ENCODE assay signal across 18 cellular contexts in the genomic region with DNA sequence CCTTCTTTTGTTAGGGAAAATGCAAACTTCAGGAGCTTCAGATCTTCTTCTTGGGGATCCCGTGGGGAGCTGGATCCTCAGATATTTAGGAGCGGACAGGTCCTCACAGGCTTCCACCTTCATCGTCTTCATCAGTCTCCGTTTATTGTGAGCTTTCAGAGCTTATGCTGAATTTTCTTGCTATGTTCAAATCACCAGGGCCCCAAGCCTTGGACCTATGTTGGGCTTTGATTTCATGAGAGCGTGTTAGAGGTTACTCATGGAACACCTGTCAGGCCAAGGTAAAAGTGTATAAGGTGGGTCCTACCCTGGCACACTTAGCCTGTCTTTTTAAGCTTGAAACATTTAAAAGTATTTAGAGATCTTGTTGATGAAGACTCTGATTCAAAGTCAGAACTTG.
A peak's percentile ranks its signal among the peaks of the same experiment; 100 is the strongest.
DNase-seq lines count a peak whose midpoint lies in the region; ATAC-seq and TF ChIP-seq lines count a peak whose summit lies in the region.
"Had no signal": no experiment of that assay in that cellular context is flagged by ENCODE, and none has a peak within 500 bp of the region (broad histone marks: within the 10 kb centered on the region; RNA-seq: fewer than 3 reads in every experiment).

No MANE protein-coding gene starts in this region.

- peaks cover 7% of the 10 kb centered on the region; the same call in 1 of the 2 replicates for H3F3A ChIP-seq in Loucy (ENCODE audit: low read depth)

- ATAC-seq in Right ventricle myocardium inferior, result no peak
- ATAC-seq in gastrocnemius medialis, result peak; percentile 50 to 61
- ATAC-seq in SK-N-SH treated with all-trans-retinoic acid at 6 μM for 48 hours, result no peak
- ATAC-seq in HG02885 (IDR thresholded peaks at IDR 0.05; ENCODE audit: poor library complexity, unreplicated experiment), result no peak
- ATAC-seq: K562, PC-3 had no signal

- H3K4me2 ChIP-seq in Loucy (ENCODE audit: low read depth, low read length, poor library complexity, severe bottlenecking), result peak overlapping the region; percentile 75

- H3K79me2 ChIP-seq in Loucy (ENCODE audit: insufficient read depth, low read length), result peaks cover 6% of the 10 kb centered on the region; the same call in 1 of the 2 replicates

- DNase-seq in right atrium auricular region (ENCODE audit: low spot score), result peak; percentile 51
- no peak for DNase-seq in Right ventricle myocardium inferior (ENCODE audit: missing footprints)
- peak; percentile 57 for DNase-seq in coronary artery (ENCODE audit: low spot score)
- DNase-seq in gastrocnemius medialis, result no peak
- no peak for DNase-seq in NCI-H345 (lab: John Stamatoyannopoulos, UW)
- DNase-seq: Caco-2, DND-41, GM23248, H9, HFFc6, NCI-H1436 treated with DMSO at 0.1 percent for 48 hours, NCI-H1930, PC-3 had no signal

- H3K36me3 ChIP-seq in right atrium auricular region, result no peaks in the 10 kb centered on the region
- H3K36me3 ChIP-seq in Loucy (ENCODE audit: insufficient read depth, low read length), result peaks cover 6% of the 10 kb centered on the region; the same call in 1 of the 2 replicates
- H3K36me3 ChIP-seq in gastrocnemius medialis, result no peaks in the 10 kb centered on the region

- no peaks in the 10 kb centered on the region for H3K9me2 ChIP-seq in Loucy (replicated peaks; ENCODE audit: low read depth, low read length)

- TF ChIP-seq CTCF in right atrium auricular region (IDR thresholded peaks at IDR 0.05) (no peak), Loucy (conservative IDR thresholded peaks at IDR 0.05; ENCODE audit: low read length) (no peak), coronary artery (IDR thresholded peaks at IDR 0.05) (no peak), gastrocnemius medialis (IDR thresholded peaks at IDR 0.05 in 4 of 5, conservative IDR thresholded peaks at IDR 0.05 in 1 of 5) (no peak)

- H3K27me3 ChIP-seq in right atrium auricular region, result no peaks in the 10 kb centered on the region
- H3K27me3 ChIP-seq in Loucy (ENCODE audit: insufficient read depth, low read length, poor library complexity, severe bottlenecking), result no peaks in the 10 kb centered on the region
- no peaks in the 10 kb centered on the region for H3K27me3 ChIP-seq in gastrocnemius medialis

- H3K27ac ChIP-seq in right atrium auricular region (peak overlapping the region; percentile 48 to 53), coronary artery (peak overlapping the region in 1 of 2 donors; percentile 5), gastrocnemius medialis (peak overlapping the region; percentile 86 to 96 (median 89))
- H3K27ac ChIP-seq: GM23248, SK-N-MC had no signal

- no peaks in the 10 kb centered on the region for H4K20me1 ChIP-seq in Loucy (ENCODE audit: insufficient read depth, low read length, poor library complexity, severe bottlenecking)

- no peak overlapping the region for H3K4me3 ChIP-seq in right atrium auricular region
- peak overlapping the region; percentile 45 for H3K4me3 ChIP-seq in Loucy (ENCODE audit: low read length, poor library complexity, severe bottlenecking)
- H3K4me3 ChIP-seq in coronary artery, result no peak overlapping the region
- H3K4me3 ChIP-seq in gastrocnemius medialis, result no peak overlapping the region
- H3K4me3 ChIP-seq: GM23248, K562, SK-N-MC had no signal

- in situ Hi-C loops in gastrocnemius medialis (cut with MboI; ENCODE audit: low sequenced_read_pairs in 4 of 4), result no loop called here

- intact Hi-C loops in Right ventricle myocardium inferior (cut with DNase I), result no loop called here
- intact Hi-C loops in gastrocnemius medialis (cut with DNase I; ENCODE audit: low total_unique reads), result loop anchor here (1.0 kb wide), 1 partner anchor 13 kb away; no protein-coding TSS in a partner anchor

- no peak for TF ChIP-seq POLR2A in gastrocnemius medialis (IDR thresholded peaks at IDR 0.05)

- peaks cover 0 to 3% of the 10 kb centered on the region in 2 donors for H3K9me3 ChIP-seq in right atrium auricular region
- peaks cover 6% of the 10 kb centered on the region; the same call in 1 of the 2 replicates for H3K9me3 ChIP-seq in Loucy (ENCODE audit: insufficient read depth, low read depth, low read length)
- no peaks in the 10 kb centered on the region for H3K9me3 ChIP-seq in gastrocnemius medialis
- H3K9me3 ChIP-seq: Caco-2 had no signal

- no peak overlapping the region for H2AFZ ChIP-seq in Loucy (ENCODE audit: low read length)
- H2AFZ ChIP-seq: GM23248 had no signal

- peaks cover 0 to 9% of the 10 kb centered on the region in 2 donors for H3K4me1 ChIP-seq in right atrium auricular region
- peaks cover 56% of the 10 kb centered on the region for H3K4me1 ChIP-seq in Loucy (ENCODE audit: insufficient read depth, low read length, poor library complexity, severe bottlenecking)
- H3K4me1 ChIP-seq in gastrocnemius medialis, result peaks cover 57 to 59% of the 10 kb centered on the region in 2 donors
- H3K4me1 ChIP-seq: Caco-2 had no signal

- peak overlapping the region; percentile 73 for H3K9ac ChIP-seq in Loucy (ENCODE audit: low read depth, low read length, poor library complexity, severe bottlenecking)
- H3K9ac ChIP-seq: GM23248 had no signal

TF ChIP-seq in SK-N-SH treated with all-trans-retinoic acid at 6 μM for 48 hours, 23 proteins besides CTCF, POLR2A, EP300 and RAD21:
- TF ChIP-seq CSDC2 (CRISPR knock-in tag; IDR thresholded peaks at IDR 0.05) (no peak), BACH2 (CRISPR knock-in tag; IDR thresholded peaks at IDR 0.05; ENCODE audit: borderline replicate concordance) (no peak), ZNF8 (CRISPR knock-in tag; IDR thresholded peaks at IDR 0.05) (no peak), ZFP30 (CRISPR knock-in tag; IDR thresholded peaks at IDR 0.05) (no peak), ZNF70 (CRISPR knock-in tag; IDR thresholded peaks at IDR 0.05) (no peak), SNAI2 (CRISPR knock-in tag; IDR thresholded peaks at IDR 0.05) (no peak), ZNF565 (CRISPR knock-in tag; conservative IDR thresholded peaks at IDR 0.05; ENCODE audit: low read depth) (no peak), RARB (CRISPR knock-in tag; IDR thresholded peaks at IDR 0.05) (no peak), TOX (CRISPR knock-in tag; IDR thresholded peaks at IDR 0.05; ENCODE audit: borderline replicate concordance) (no peak), GLIS3 (CRISPR knock-in tag; IDR thresholded peaks at IDR 0.05) (no peak), ARNTL (CRISPR knock-in tag; IDR thresholded peaks at IDR 0.05; ENCODE audit: borderline replicate concordance, low read depth) (no peak)
- TF ChIP-seq, protein P1, sequence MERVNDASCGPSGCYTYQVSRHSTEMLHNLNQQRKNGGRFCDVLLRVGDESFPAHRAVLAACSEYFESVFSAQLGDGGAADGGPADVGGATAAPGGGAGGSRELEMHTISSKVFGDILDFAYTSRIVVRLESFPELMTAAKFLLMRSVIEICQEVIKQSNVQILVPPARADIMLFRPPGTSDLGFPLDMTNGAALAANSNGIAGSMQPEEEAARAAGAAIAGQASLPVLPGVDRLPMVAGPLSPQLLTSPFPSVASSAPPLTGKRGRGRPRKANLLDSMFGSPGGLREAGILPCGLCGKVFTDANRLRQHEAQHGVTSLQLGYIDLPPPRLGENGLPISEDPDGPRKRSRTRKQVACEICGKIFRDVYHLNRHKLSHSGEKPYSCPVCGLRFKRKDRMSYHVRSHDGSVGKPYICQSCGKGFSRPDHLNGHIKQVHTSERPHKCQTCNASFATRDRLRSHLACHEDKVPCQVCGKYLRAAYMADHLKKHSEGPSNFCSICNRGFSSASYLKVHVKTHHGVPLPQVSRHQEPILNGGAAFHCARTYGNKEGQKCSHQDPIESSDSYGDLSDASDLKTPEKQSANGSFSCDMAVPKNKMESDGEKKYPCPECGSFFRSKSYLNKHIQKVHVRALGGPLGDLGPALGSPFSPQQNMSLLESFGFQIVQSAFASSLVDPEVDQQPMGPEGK (CRISPR knock-in tag; IDR thresholded peaks at IDR 0.05; ENCODE audit: borderline replicate concordance), result no peak
- TF ChIP-seq, protein P2, sequence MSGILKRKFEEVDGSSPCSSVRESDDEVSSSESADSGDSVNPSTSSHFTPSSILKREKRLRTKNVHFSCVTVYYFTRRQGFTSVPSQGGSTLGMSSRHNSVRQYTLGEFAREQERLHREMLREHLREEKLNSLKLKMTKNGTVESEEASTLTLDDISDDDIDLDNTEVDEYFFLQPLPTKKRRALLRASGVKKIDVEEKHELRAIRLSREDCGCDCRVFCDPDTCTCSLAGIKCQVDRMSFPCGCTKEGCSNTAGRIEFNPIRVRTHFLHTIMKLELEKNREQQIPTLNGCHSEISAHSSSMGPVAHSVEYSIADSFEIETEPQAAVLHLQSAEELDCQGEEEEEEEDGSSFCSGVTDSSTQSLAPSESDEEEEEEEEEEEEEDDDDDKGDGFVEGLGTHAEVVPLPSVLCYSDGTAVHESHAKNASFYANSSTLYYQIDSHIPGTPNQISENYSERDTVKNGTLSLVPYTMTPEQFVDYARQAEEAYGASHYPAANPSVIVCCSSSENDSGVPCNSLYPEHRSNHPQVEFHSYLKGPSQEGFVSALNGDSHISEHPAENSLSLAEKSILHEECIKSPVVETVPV (CRISPR knock-in tag; IDR thresholded peaks at IDR 0.05), result no peak
- TF ChIP-seq, protein P3, sequence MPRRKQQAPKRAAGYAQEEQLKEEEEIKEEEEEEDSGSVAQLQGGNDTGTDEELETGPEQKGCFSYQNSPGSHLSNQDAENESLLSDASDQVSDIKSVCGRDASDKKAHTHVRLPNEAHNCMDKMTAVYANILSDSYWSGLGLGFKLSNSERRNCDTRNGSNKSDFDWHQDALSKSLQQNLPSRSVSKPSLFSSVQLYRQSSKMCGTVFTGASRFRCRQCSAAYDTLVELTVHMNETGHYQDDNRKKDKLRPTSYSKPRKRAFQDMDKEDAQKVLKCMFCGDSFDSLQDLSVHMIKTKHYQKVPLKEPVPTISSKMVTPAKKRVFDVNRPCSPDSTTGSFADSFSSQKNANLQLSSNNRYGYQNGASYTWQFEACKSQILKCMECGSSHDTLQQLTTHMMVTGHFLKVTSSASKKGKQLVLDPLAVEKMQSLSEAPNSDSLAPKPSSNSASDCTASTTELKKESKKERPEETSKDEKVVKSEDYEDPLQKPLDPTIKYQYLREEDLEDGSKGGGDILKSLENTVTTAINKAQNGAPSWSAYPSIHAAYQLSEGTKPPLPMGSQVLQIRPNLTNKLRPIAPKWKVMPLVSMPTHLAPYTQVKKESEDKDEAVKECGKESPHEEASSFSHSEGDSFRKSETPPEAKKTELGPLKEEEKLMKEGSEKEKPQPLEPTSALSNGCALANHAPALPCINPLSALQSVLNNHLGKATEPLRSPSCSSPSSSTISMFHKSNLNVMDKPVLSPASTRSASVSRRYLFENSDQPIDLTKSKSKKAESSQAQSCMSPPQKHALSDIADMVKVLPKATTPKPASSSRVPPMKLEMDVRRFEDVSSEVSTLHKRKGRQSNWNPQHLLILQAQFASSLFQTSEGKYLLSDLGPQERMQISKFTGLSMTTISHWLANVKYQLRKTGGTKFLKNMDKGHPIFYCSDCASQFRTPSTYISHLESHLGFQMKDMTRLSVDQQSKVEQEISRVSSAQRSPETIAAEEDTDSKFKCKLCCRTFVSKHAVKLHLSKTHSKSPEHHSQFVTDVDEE (CRISPR knock-in tag; IDR thresholded peaks at IDR 0.05), result no peak

Comparison
In these comparisons a context has a peak if more than half of its experiments do, and no peak if none do; other contexts are left out.
1. DNase-seq: peak in right atrium auricular region (single experiment) and coronary artery (single experiment); none in Right ventricle myocardium inferior (single experiment), gastrocnemius medialis (0 of 2) and NCI-H345 (single experiment).
2. ATAC-seq: peak in gastrocnemius medialis (2 of 2); none in Right ventricle myocardium inferior (single experiment), SK-N-SH treated with all-trans-retinoic acid at 6 μM for 48 hours (single experiment) and HG02885 (single experiment).